ENCODE assay signal across 16 cellular contexts in genomic region chr2:69434753-69435152, GRCh38. TPM values are rescaled to one million over a fixed set of nuclear protein-coding genes. Genes with fewer than 3 reads are reported as not detected.
DNase-seq lines count a peak whose midpoint lies in the region; ATAC-seq and TF ChIP-seq lines count a peak whose summit lies in the region.
"Had no signal": no experiment of that assay in that cellular context is flagged by ENCODE, and none has a peak within 500 bp of the region (broad histone marks: within the 10 kb centered on the region; RNA-seq: fewer than 3 reads in every experiment).

No MANE protein-coding gene starts in this region.

- H3K27ac Mint-ChIP-seq in stimulated activated naive CD8-positive, alpha-beta T cell treated with anti-CD3 and anti-CD28 coated beads, Interleukin-15, amount 100 ng/mL, for 72 hours, result no peak overlapping the region
- H3K27ac Mint-ChIP-seq in activated T-helper 1 cell treated with anti-CD3 and anti-CD28 coated beads, Interleukin-12 subunit alpha, Interleukin-12 subunit beta, Interleukin-2, Interleukin-4 antibody, amounts not matched to agents 30 ng/mL and 10 ng/mL and 1 ng/mL, durations not matched to agents 14 hours and 24 hours and 36 hours, result no peak overlapping the region
- H3K27ac Mint-ChIP-seq in naive B cell, result peak overlapping the region in 3 of 6 donors; percentile 3 to 88 (median 49)
- H3K27ac Mint-ChIP-seq in type B pancreatic cell, result peak overlapping the region; percentile 65
- H3K27ac Mint-ChIP-seq: activated CD8-positive, alpha-beta T cell treated with anti-CD3 and anti-CD28 coated beads for 36 hours had no signal

- H3K9me3 Mint-ChIP-seq in stimulated activated naive CD8-positive, alpha-beta T cell treated with anti-CD3 and anti-CD28 coated beads, Interleukin-15, amount 100 ng/mL, for 72 hours, result peaks cover 12 to 13% of the 10 kb centered on the region in 2 donors
- peaks cover 8% of the 10 kb centered on the region for H3K9me3 Mint-ChIP-seq in activated T-helper 1 cell treated with anti-CD3 and anti-CD28 coated beads, Interleukin-12 subunit alpha, Interleukin-12 subunit beta, Interleukin-2, Interleukin-4 antibody, amounts not matched to agents 30 ng/mL and 10 ng/mL and 1 ng/mL, durations not matched to agents 14 hours and 24 hours and 36 hours
- H3K9me3 Mint-ChIP-seq in naive B cell (peaks cover 0 to 7% (median 3%) of the 10 kb centered on the region in 7 donors), type B pancreatic cell (no peaks in the 10 kb centered on the region)
- H3K9me3 Mint-ChIP-seq: activated T-cell treated with anti-CD3 and anti-CD28 coated beads, Interleukin-2, amount 50 U/mL, for 4 hours had no signal

- DNase-seq in stimulated activated naive CD8-positive, alpha-beta T cell treated with anti-CD3 and anti-CD28 coated beads, Interleukin-15, amount 100 ng/mL, for 72 hours, result no peak
- no peak for DNase-seq in stimulated activated naive CD8-positive, alpha-beta T cell treated with anti-CD3 and anti-CD28 coated beads, Interleukin-15, Interleukin-2, amounts not matched to agents 100 U/mL and 50 U/mL, for 24 hours
- DNase-seq in activated T-helper 1 cell treated with anti-CD3 and anti-CD28 coated beads, Interleukin-12 subunit alpha, Interleukin-12 subunit beta, Interleukin-2, Interleukin-4 antibody, amounts not matched to agents 30 ng/mL and 10 ng/mL and 1 ng/mL, durations not matched to agents 14 hours and 24 hours and 36 hours (ENCODE audit: low spot score), result no peak
- DNase-seq in naive B cell (no peak), type B pancreatic cell (ENCODE audit: extremely low spot score, unreplicated experiment) (no peak)
- DNase-seq: activated CD8-positive, alpha-beta T cell treated with anti-CD3 and anti-CD28 coated beads for 36 hours; activated T-cell treated with anti-CD3 and anti-CD28 coated beads, Interleukin-2, amount 50 U/mL, for 4 hours; MM.1S; NCI-H2029 treated with DMSO at 0.1 percent for 48 hours; pancreas; T-helper 2 cell had no signal

- ATAC-seq in stimulated activated naive CD8-positive, alpha-beta T cell treated with anti-CD3 and anti-CD28 coated beads, Interleukin-15, amount 100 ng/mL, for 72 hours, result no peak
- no peak for ATAC-seq in stimulated activated naive CD8-positive, alpha-beta T cell treated with anti-CD3 and anti-CD28 coated beads, Interleukin-15, Interleukin-2, amounts not matched to agents 100 U/mL and 50 U/mL, for 24 hours
- ATAC-seq in naive B cell (ENCODE audit: low read depth in 2 of 2) (no peak), HG03095 (IDR thresholded peaks at IDR 0.05; ENCODE audit: unreplicated experiment) (no peak), GM21717 (IDR thresholded peaks at IDR 0.05; ENCODE audit: unreplicated experiment) (no peak), GM19463 (IDR thresholded peaks at IDR 0.05; ENCODE audit: unreplicated experiment) (no peak)
- ATAC-seq: activated CD8-positive, alpha-beta T cell treated with anti-CD3 and anti-CD28 coated beads for 36 hours; activated T-cell treated with anti-CD3 and anti-CD28 coated beads, Interleukin-2, amount 50 U/mL, for 4 hours; pancreas; sciatic nerve had no signal

- peaks cover 16% of the 10 kb centered on the region for H3K36me3 Mint-ChIP-seq in activated T-helper 1 cell treated with anti-CD3 and anti-CD28 coated beads, Interleukin-12 subunit alpha, Interleukin-12 subunit beta, Interleukin-2, Interleukin-4 antibody, amounts not matched to agents 30 ng/mL and 10 ng/mL and 1 ng/mL, durations not matched to agents 14 hours and 24 hours and 36 hours (ENCODE audit: low read depth)
- peaks cover 0 to 5% of the 10 kb centered on the region in 2 donors for H3K36me3 Mint-ChIP-seq in naive B cell
- peaks cover 5% of the 10 kb centered on the region for H3K36me3 Mint-ChIP-seq in type B pancreatic cell

- intact Hi-C loops in activated T-helper 1 cell treated with anti-CD3 and anti-CD28 coated beads, Interleukin-12 subunit alpha, Interleukin-12 subunit beta, Interleukin-2, Interleukin-4 antibody, amounts not matched to agents 30 ng/mL and 10 ng/mL and 1 ng/mL, durations not matched to agents 14 hours and 24 hours and 36 hours (cut with micrococcal nuclease), result no loop called here

- TF ChIP-seq CTCF in type B pancreatic cell (conservative IDR thresholded peaks at IDR 0.05), result no peak

- peak overlapping the region; percentile 42 to 60 for H3K4me3 Mint-ChIP-seq in stimulated activated naive CD8-positive, alpha-beta T cell treated with anti-CD3 and anti-CD28 coated beads, Interleukin-15, amount 100 ng/mL, for 72 hours
- H3K4me3 Mint-ChIP-seq in activated T-helper 1 cell treated with anti-CD3 and anti-CD28 coated beads, Interleukin-12 subunit alpha, Interleukin-12 subunit beta, Interleukin-2, Interleukin-4 antibody, amounts not matched to agents 30 ng/mL and 10 ng/mL and 1 ng/mL, durations not matched to agents 14 hours and 24 hours and 36 hours, result peak overlapping the region; percentile 31
- H3K4me3 Mint-ChIP-seq in naive B cell (peak overlapping the region in 6 of 8 donors; percentile 4 to 97 (median 38)), type B pancreatic cell (peak overlapping the region; percentile 77)
- H3K4me3 Mint-ChIP-seq: CD14-positive monocyte had no signal

- H3K4me1 Mint-ChIP-seq in stimulated activated naive CD8-positive, alpha-beta T cell treated with anti-CD3 and anti-CD28 coated beads, Interleukin-15, amount 100 ng/mL, for 72 hours, result peaks cover 38% of the 10 kb centered on the region
- H3K4me1 Mint-ChIP-seq in activated T-helper 1 cell treated with anti-CD3 and anti-CD28 coated beads, Interleukin-12 subunit alpha, Interleukin-12 subunit beta, Interleukin-2, Interleukin-4 antibody, amounts not matched to agents 30 ng/mL and 10 ng/mL and 1 ng/mL, durations not matched to agents 14 hours and 24 hours and 36 hours (ENCODE audit: low read depth), result peaks cover 17% of the 10 kb centered on the region
- H3K4me1 Mint-ChIP-seq in naive B cell (peaks cover 26 to 55% (median 34%) of the 10 kb centered on the region in 3 donors), type B pancreatic cell (ENCODE audit: unreplicated experiment) (peaks cover 22% of the 10 kb centered on the region)

- H3K27me3 Mint-ChIP-seq in stimulated activated naive CD8-positive, alpha-beta T cell treated with anti-CD3 and anti-CD28 coated beads, Interleukin-15, amount 100 ng/mL, for 72 hours, result no peaks in the 10 kb centered on the region
- no peaks in the 10 kb centered on the region for H3K27me3 Mint-ChIP-seq in activated T-helper 1 cell treated with anti-CD3 and anti-CD28 coated beads, Interleukin-12 subunit alpha, Interleukin-12 subunit beta, Interleukin-2, Interleukin-4 antibody, amounts not matched to agents 30 ng/mL and 10 ng/mL and 1 ng/mL, durations not matched to agents 14 hours and 24 hours and 36 hours (ENCODE audit: insufficient read depth)
- H3K27me3 Mint-ChIP-seq in naive B cell (no peaks in the 10 kb centered on the region), type B pancreatic cell (no peaks in the 10 kb centered on the region)
- H3K27me3 Mint-ChIP-seq: activated CD8-positive, alpha-beta T cell treated with anti-CD3 and anti-CD28 coated beads for 36 hours had no signal

RNA-seq across cellular contexts. Expression of gene NFU1, which starts 2.5 kb away (rescaled TPM):
- 29.3 and 29.8 TPM in 2 replicates for total RNA-seq in activated T-helper 1 cell treated with anti-CD3 and anti-CD28 coated beads, Interleukin-12 subunit alpha, Interleukin-12 subunit beta, Interleukin-2, Interleukin-4 antibody, amounts not matched to agents 30 ng/mL and 10 ng/mL and 1 ng/mL, durations not matched to agents 14 hours and 24 hours and 36 hours
- polyA plus RNA-seq in naive B cell (ENCODE audit: low read depth in 6 of 6), result 100 to 1,000 TPM; 107 to 152 (median 127) TPM
- 33.3 and 34.0 TPM in 2 replicates for total RNA-seq in type B pancreatic cell (ENCODE audit: low replicate concordance)

RNA-seq across cellular contexts. Expression of gene GFPT1, which starts 47.7 kb away (rescaled TPM):
- 47.3 and 52.3 TPM in 2 replicates for total RNA-seq in activated T-helper 1 cell treated with anti-CD3 and anti-CD28 coated beads, Interleukin-12 subunit alpha, Interleukin-12 subunit beta, Interleukin-2, Interleukin-4 antibody, amounts not matched to agents 30 ng/mL and 10 ng/mL and 1 ng/mL, durations not matched to agents 14 hours and 24 hours and 36 hours
- polyA plus RNA-seq in naive B cell (ENCODE audit: low read depth in 6 of 6), result 1 to 10 TPM; 3.1 to 8.8 (median 6.0) TPM
- total RNA-seq in type B pancreatic cell (ENCODE audit: low replicate concordance), result 46.0 and 83.6 TPM in 2 replicates
